Comparison of ENCODE assay signal across 8 cellular contexts in genomic region chr3:126752303-126753190, GRCh38.
DNase-seq lines count a peak whose midpoint lies in the region; ATAC-seq lines count a peak whose summit lies in the region.

No MANE protein-coding gene starts in this region.

- peak; percentile 98 for DNase-seq in ELF-1 (ENCODE audit: low read depth, low spot score)
- peak; percentile 69 for DNase-seq in NCI-H345 (lab: John Stamatoyannopoulos, UW)
- DNase-seq in activated CD4-positive, alpha-beta T cell treated with anti-CD3 and anti-CD28 coated beads, Interleukin-2, amount 50 U/mL, for 24 hours (ENCODE audit: low read depth in 1 of 2, low spot score in 1 of 2) = peak; percentile 11 to 25
- DNase-seq in effector memory CD8-positive, alpha-beta T cell = peak; percentile 27 to 33 (median 29)
- DNase-seq in medulla oblongata (ENCODE audit: extremely low spot score) = peak; percentile 86
- peak; percentile 17 to 38 for DNase-seq in stimulated activated CD8-positive, alpha-beta memory T cell treated with anti-CD3 and anti-CD28 coated beads, Interleukin-15, amount 100 ng/mL, for 48 hours (ENCODE audit: low read depth in 2 of 2)

- no peaks in the 10 kb centered on the region for H3K9me3 Mint-ChIP-seq in effector memory CD8-positive, alpha-beta T cell

- H3K36me3 Mint-ChIP-seq in effector memory CD8-positive, alpha-beta T cell (ENCODE audit: insufficient read depth) = no peaks in the 10 kb centered on the region

- no peaks in the 10 kb centered on the region for H3K27me3 Mint-ChIP-seq in effector memory CD8-positive, alpha-beta T cell

- H3K4me1 Mint-ChIP-seq in effector memory CD8-positive, alpha-beta T cell (ENCODE audit: low read depth in 2 of 2) = peaks cover 8 to 11% of the 10 kb centered on the region in 2 donors

- no peak overlapping the region for H3K4me3 Mint-ChIP-seq in effector memory CD8-positive, alpha-beta T cell

- H3K27ac Mint-ChIP-seq in effector memory CD8-positive, alpha-beta T cell = no peak overlapping the region

- ATAC-seq in HG02763 (IDR thresholded peaks at IDR 0.05; ENCODE audit: unreplicated experiment) = peak; percentile 44
- peak; percentile 50 for ATAC-seq in effector memory CD8-positive, alpha-beta T cell (replicated peaks)
- no peak for ATAC-seq in GM21367 (IDR thresholded peaks at IDR 0.05; ENCODE audit: unreplicated experiment)

Comparison
In these comparisons a context has a peak if more than half of its experiments do, and no peak if none do; other contexts are left out.
1. DNase-seq: peak in every context shown above with its lines; median percentile 98 in ELF-1; 86 in medulla oblongata; 69 in NCI-H345; 29 in effector memory CD8-positive, alpha-beta T cell; 28 in stimulated activated CD8-positive, alpha-beta memory T cell treated with anti-CD3 and anti-CD28 coated beads, Interleukin-15, amount 100 ng/mL, for 48 hours; 18 in activated CD4-positive, alpha-beta T cell treated with anti-CD3 and anti-CD28 coated beads, Interleukin-2, amount 50 U/mL, for 24 hours.